ENCODE assay signal across 1 cellular context in genomic region chr17:82372063-82372590, GRCh38.
A peak's percentile ranks its signal among the peaks of the same experiment; 100 is the strongest.
TF ChIP-seq lines count a peak whose summit lies in the region.

No MANE protein-coding gene starts in this region.

TF ChIP-seq in H1, 55 proteins besides CTCF, POLR2A, EP300 and RAD21:
- TF ChIP-seq GTF2F1 (IDR thresholded peaks at IDR 0.05; ENCODE audit: borderline replicate concordance, low read depth, low read length) (no peak), MAFK (IDR thresholded peaks at IDR 0.05; ENCODE audit: low read depth, low read length) (no peak), PHF8 (conservative IDR thresholded peaks at IDR 0.05; ENCODE audit: low read depth, low read length) (no peak), USF2 (IDR thresholded peaks at IDR 0.05; ENCODE audit: low read length) (no peak), EZH2 (IDR thresholded peaks at IDR 0.05; ENCODE audit: low read depth, low read length, severe bottlenecking) (peak; percentile 52), NANOG (IDR thresholded peaks at IDR 0.05; ENCODE audit: insufficient read depth, low read depth, low read length, poor library complexity, severe bottlenecking) (no peak), TEAD4 (IDR thresholded peaks at IDR 0.05; ENCODE audit: low read depth, low read length) (no peak), CHD1 (IDR thresholded peaks at IDR 0.05; ENCODE audit: low read depth, low read length) (no peak), RFX5 (IDR thresholded peaks at IDR 0.05; ENCODE audit: borderline replicate concordance, low read depth, low read length) (no peak), EGR1 (IDR thresholded peaks at IDR 0.05; ENCODE audit: borderline replicate concordance, low read depth, low read length) (no peak), RNF2 (IDR thresholded peaks at IDR 0.05; ENCODE audit: borderline replicate concordance, low read depth, low read length, missing control alignments, poor library complexity, severe bottlenecking) (peak; percentile 40), RBBP5 (IDR thresholded peaks at IDR 0.05; ENCODE audit: borderline replicate concordance, low read depth, low read length) (no peak), KDM4A (IDR thresholded peaks at IDR 0.05; ENCODE audit: low read depth, low read length, severe bottlenecking) (peak; percentile 25), BCL11A (IDR thresholded peaks at IDR 0.05; ENCODE audit: low read depth in 2 of 2, low read length in 2 of 2) (no peak), CEBPB (IDR thresholded peaks at IDR 0.05; ENCODE audit: low read depth, low read length) (no peak), MAX (IDR thresholded peaks at IDR 0.05) (no peak), ATF3 (IDR thresholded peaks at IDR 0.05; ENCODE audit: insufficient read depth, low read depth, low read length) (no peak), ATF2 (IDR thresholded peaks at IDR 0.05; ENCODE audit: low read length) (no peak), POLR2AphosphoS5 (IDR thresholded peaks at IDR 0.05; ENCODE audit: low read depth, low read length) (no peak), BACH1 (IDR thresholded peaks at IDR 0.05; ENCODE audit: low read length) (peak; percentile 15; the same call in 1 of the 2 replicates), E2F6 (IDR thresholded peaks at IDR 0.05) (no peak), HDAC6 (IDR thresholded peaks at IDR 0.05; ENCODE audit: low read depth, low read length) (no peak), CBX8 (IDR thresholded peaks at IDR 0.05; ENCODE audit: borderline replicate concordance, low read depth, low read length) (no peak), JUND (IDR thresholded peaks at IDR 0.05; ENCODE audit: low read length) (no peak), SIX5 (IDR thresholded peaks at IDR 0.05; ENCODE audit: low read depth, low read length) (no peak), SRF (IDR thresholded peaks at IDR 0.05; ENCODE audit: low read depth, low read length) (no peak), TBP (IDR thresholded peaks at IDR 0.05; ENCODE audit: low read depth, low read length) (no peak), SUZ12 (IDR thresholded peaks at IDR 0.05; ENCODE audit: low read length) (peak; percentile 23), CHD2 (IDR thresholded peaks at IDR 0.05; ENCODE audit: low read length) (no peak), NRF1 (IDR thresholded peaks at IDR 0.05; ENCODE audit: low read depth, low read length) (no peak), FOSL1 (IDR thresholded peaks at IDR 0.05; ENCODE audit: insufficient read depth, low read depth, low read length) (no peak), HDAC2 (IDR thresholded peaks at IDR 0.05; ENCODE audit: borderline replicate concordance in 1 of 2, low read depth in 2 of 2, low read length in 2 of 2) (no peak), CBX5 (IDR thresholded peaks at IDR 0.05; ENCODE audit: low read depth, low read length) (no peak), SAP30 (IDR thresholded peaks at IDR 0.05; ENCODE audit: insufficient read depth, insufficient replicate concordance, low read length) (no peak), YY1 (IDR thresholded peaks at IDR 0.05; ENCODE audit: low read depth, low read length) (no peak), TAF1 (IDR thresholded peaks at IDR 0.05; ENCODE audit: low read depth, low read length) (no peak)
